ENCODE assay signal across 29 cellular contexts in the genomic region with DNA sequence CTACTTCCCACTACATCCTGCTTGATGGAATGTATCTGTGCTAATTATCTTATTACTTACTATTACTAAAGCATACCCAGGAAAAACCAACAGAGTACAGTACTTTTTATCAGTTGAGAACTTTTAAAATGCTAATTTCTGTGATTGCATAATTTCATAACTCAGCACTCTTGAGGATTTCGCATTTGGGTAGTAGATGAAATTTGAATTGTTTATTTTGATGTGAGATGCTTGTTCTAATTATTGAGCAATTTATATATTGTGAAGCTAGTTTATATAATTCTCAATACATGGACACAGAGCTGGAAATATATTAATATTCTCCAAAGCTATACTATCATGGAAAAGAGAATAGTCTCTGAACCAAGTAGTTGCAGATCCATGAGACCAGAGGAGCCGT.
"Had no signal": no experiment of that assay in that cellular context is flagged by ENCODE, and none has a peak within 500 bp of the region (broad histone marks: within the 10 kb centered on the region; RNA-seq: fewer than 3 reads in every experiment).

No MANE protein-coding gene starts in this region.

- H3K9me3 Mint-ChIP-seq: stimulated activated effector memory CD8-positive, alpha-beta T cell treated with anti-CD3 and anti-CD28 coated beads, Interleukin-12 subunit alpha, Interleukin-12 subunit beta, amount 100 ng/mL, for 72 hours; stimulated activated memory B cell treated with anti-CD40 and anti-IgM and Interleukin-4, amounts not matched to agents 10 μg/mL and 1 μg/mL and 100 μg/mL, for 72 hours; stimulated activated naive CD8-positive, alpha-beta T cell treated with anti-CD3 and anti-CD28 coated beads, Interleukin-15, amount 100 ng/mL, for 72 hours; stimulated activated naive CD8-positive, alpha-beta T cell treated with anti-CD3 and anti-CD28 coated beads, Interleukin-15, Interleukin-2, amounts not matched to agents 100 ng/mL and 50 ng/mL, for 24 hours; type B pancreatic cell had no signal

- H3K4me1 Mint-ChIP-seq: stimulated activated effector memory CD8-positive, alpha-beta T cell treated with anti-CD3 and anti-CD28 coated beads, Interleukin-12 subunit alpha, Interleukin-12 subunit beta, amount 100 ng/mL, for 72 hours; stimulated activated memory B cell treated with anti-CD40 and anti-IgM and Interleukin-4, amounts not matched to agents 10 μg/mL and 1 μg/mL and 100 μg/mL, for 72 hours; stimulated activated naive B cell treated with anti-CD40 and anti-IgM and Interleukin-4, amounts not matched to agents 10 μg/mL and 1 μg/mL and 100 μg/mL, for 72 hours; stimulated activated naive CD8-positive, alpha-beta T cell treated with anti-CD3 and anti-CD28 coated beads, Interleukin-15, amount 100 ng/mL, for 72 hours had no signal

- H3K36me3 Mint-ChIP-seq: stimulated activated effector memory CD8-positive, alpha-beta T cell treated with anti-CD3 and anti-CD28 coated beads, Interleukin-12 subunit alpha, Interleukin-12 subunit beta, amount 100 ng/mL, for 72 hours; stimulated activated memory B cell treated with anti-CD40 and anti-IgM and Interleukin-4, amounts not matched to agents 10 μg/mL and 1 μg/mL and 100 μg/mL, for 72 hours; stimulated activated naive B cell treated with anti-CD40 and anti-IgM and Interleukin-4, amounts not matched to agents 10 μg/mL and 1 μg/mL and 100 μg/mL, for 72 hours; type B pancreatic cell had no signal

- H3K36me3 ChIP-seq: stomach, suprapubic skin, thoracic aorta, thyroid gland, tibial artery, tibial nerve, transverse colon, upper lobe of left lung, upper lobe of right lung, uterus, vagina had no signal

- H3K4me3 Mint-ChIP-seq: stimulated activated effector memory CD8-positive, alpha-beta T cell treated with anti-CD3 and anti-CD28 coated beads, Interleukin-12 subunit alpha, Interleukin-12 subunit beta, amount 100 ng/mL, for 72 hours; stimulated activated memory B cell treated with anti-CD40 and anti-IgM and Interleukin-4, amounts not matched to agents 10 μg/mL and 1 μg/mL and 100 μg/mL, for 72 hours; stimulated activated naive B cell treated with anti-CD40 and anti-IgM and Interleukin-4, amounts not matched to agents 10 μg/mL and 1 μg/mL and 100 μg/mL, for 72 hours; stimulated activated naive CD8-positive, alpha-beta T cell treated with anti-CD3 and anti-CD28 coated beads, Interleukin-15, amount 100 ng/mL, for 72 hours; stimulated activated naive CD8-positive, alpha-beta T cell treated with anti-CD3 and anti-CD28 coated beads, Interleukin-15, Interleukin-2, amounts not matched to agents 100 ng/mL and 50 ng/mL, for 24 hours; type B pancreatic cell had no signal

- H3K4me3 ChIP-seq: stomach, suprapubic skin, testis, thoracic aorta, thyroid gland, tibial artery, tibial nerve, transverse colon, upper lobe of left lung, upper lobe of right lung, uterus, vagina had no signal

- H3K27ac ChIP-seq: stomach, suprapubic skin, testis, thoracic aorta, thyroid gland, tibial artery, tibial nerve, transverse colon, upper lobe of left lung, upper lobe of right lung, uterus, vagina had no signal

- H3K27me3 Mint-ChIP-seq: stimulated activated naive CD8-positive, alpha-beta T cell treated with anti-CD3 and anti-CD28 coated beads, Interleukin-15, amount 100 ng/mL, for 72 hours; stimulated activated naive CD8-positive, alpha-beta T cell treated with anti-CD3 and anti-CD28 coated beads, Interleukin-15, Interleukin-2, amounts not matched to agents 100 ng/mL and 50 ng/mL, for 24 hours; type B pancreatic cell had no signal

- H3K9me3 ChIP-seq: suprapubic skin, testis, thoracic aorta, thyroid gland, tibial artery, transverse colon, upper lobe of left lung, upper lobe of right lung, uterus, vagina had no signal

- H3K4me1 ChIP-seq: suprapubic skin, testis, thyroid gland, tibial artery, tibial nerve, transverse colon, upper lobe of left lung, upper lobe of right lung, uterus, vagina had no signal

- ATAC-seq: stimulated activated effector memory CD8-positive, alpha-beta T cell treated with anti-CD3 and anti-CD28 coated beads, Interleukin-12 subunit alpha, Interleukin-12 subunit beta, amount 100 ng/mL, for 72 hours; stimulated activated memory B cell treated with anti-CD40 and anti-IgM and Interleukin-4, amounts not matched to agents 10 μg/mL and 1 μg/mL and 100 μg/mL, for 72 hours; stimulated activated naive B cell treated with anti-CD40 and anti-IgM and Interleukin-4, amounts not matched to agents 10 μg/mL and 1 μg/mL and 100 μg/mL, for 72 hours; stimulated activated naive CD8-positive, alpha-beta T cell treated with anti-CD3 and anti-CD28 coated beads, Interleukin-15, amount 100 ng/mL, for 72 hours; stimulated activated naive CD8-positive, alpha-beta T cell treated with anti-CD3 and anti-CD28 coated beads, Interleukin-15, Interleukin-2, amounts not matched to agents 100 U/mL and 50 U/mL, for 24 hours; upper lobe of right lung had no signal

- DNase-seq: stimulated activated CD4-positive, alpha-beta T cell treated with anti-CD3 and anti-CD28 coated beads, Interleukin-2, amount 100 ng/mL, for 48 hours; stimulated activated CD4-positive, alpha-beta T cell treated with anti-CD3 and anti-CD28 coated beads, Interleukin-4, amount 100 ng/mL, for 1 hour; stimulated activated CD4-positive, alpha-beta T cell treated with anti-CD3 and anti-CD28 coated beads, Interleukin-4, amount 100 ng/mL, for 24 hours; stimulated activated CD4-positive, alpha-beta T cell treated with anti-CD3 and anti-CD28 coated beads, Interleukin-4, amount 100 ng/mL, for 4 hours; stimulated activated CD8-positive, alpha-beta memory T cell treated with anti-CD3 and anti-CD28 coated beads, Interleukin-4, amount 100 ng/mL, for 48 hours; stimulated activated naive B cell treated with anti-CD40 and anti-IgM and Interleukin-4, amounts not matched to agents 10 μg/mL and 1 μg/mL and 100 μg/mL, for 72 hours; stimulated activated naive CD4-positive, alpha-beta T cell; stimulated activated naive CD4-positive, alpha-beta T cell treated with Interleukin-2 at 50 U/mL for 16 hours; stimulated activated naive CD8-positive, alpha-beta T cell treated with anti-CD3 and anti-CD28 coated beads, Interleukin-15, amount 100 ng/mL, for 72 hours; stimulated activated naive CD8-positive, alpha-beta T cell treated with anti-CD3 and anti-CD28 coated beads, Interleukin-15, Interleukin-2, amounts not matched to agents 100 U/mL and 50 U/mL, for 24 hours; stomach; substantia nigra; testis; thyroid gland; tibial artery; transverse colon; trophoblast cell; upper lobe of left lung; upper lobe of right lung; uterus had no signal

- FAIRE-seq: urothelium cell line had no signal

- H3K27ac Mint-ChIP-seq: stimulated activated effector memory CD8-positive, alpha-beta T cell treated with anti-CD3 and anti-CD28 coated beads, Interleukin-12 subunit alpha, Interleukin-12 subunit beta, amount 100 ng/mL, for 72 hours; stimulated activated memory B cell treated with anti-CD40 and anti-IgM and Interleukin-4, amounts not matched to agents 10 μg/mL and 1 μg/mL and 100 μg/mL, for 72 hours; stimulated activated naive B cell treated with anti-CD40 and anti-IgM and Interleukin-4, amounts not matched to agents 10 μg/mL and 1 μg/mL and 100 μg/mL, for 72 hours; stimulated activated naive CD8-positive, alpha-beta T cell treated with anti-CD3 and anti-CD28 coated beads, Interleukin-15, amount 100 ng/mL, for 72 hours; stimulated activated naive CD8-positive, alpha-beta T cell treated with anti-CD3 and anti-CD28 coated beads, Interleukin-15, Interleukin-2, amounts not matched to agents 100 ng/mL and 50 ng/mL, for 24 hours; type B pancreatic cell had no signal

- H3K27me3 ChIP-seq: stomach, suprapubic skin, testis, thyroid gland, tibial artery, tibial nerve, transverse colon, upper lobe of left lung, upper lobe of right lung, uterus, vagina had no signal
